ENCODE assay signal across 17 cellular contexts in the genomic region with DNA sequence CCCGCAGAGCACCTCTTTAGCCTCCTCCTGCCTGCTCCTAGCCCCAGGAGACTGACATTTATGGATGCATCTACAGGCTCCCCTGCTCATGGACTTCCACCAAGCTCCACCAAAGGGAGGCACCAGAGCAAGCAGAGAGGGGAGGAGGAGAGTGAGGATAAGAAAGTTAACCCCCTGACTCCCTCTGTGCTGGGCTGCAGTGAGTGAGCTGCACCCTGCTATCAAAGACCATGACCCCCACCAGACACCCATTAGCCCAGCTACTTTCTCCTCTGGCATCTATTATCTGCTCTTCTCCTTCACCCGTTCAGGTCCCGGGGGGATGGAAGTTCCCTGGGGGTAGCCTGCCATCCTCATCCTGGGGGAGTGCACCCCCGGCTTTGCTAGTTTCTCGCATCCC. TPM values are rescaled to one million over a fixed set of nuclear protein-coding genes. Genes with fewer than 3 reads are reported as not detected.
A peak's percentile ranks its signal among the peaks of the same experiment; 100 is the strongest.
DNase-seq lines count a peak whose midpoint lies in the region; ATAC-seq and TF ChIP-seq lines count a peak whose summit lies in the region.
"Had no signal": no experiment of that assay in that cellular context is flagged by ENCODE, and none has a peak within 500 bp of the region (broad histone marks: within the 10 kb centered on the region; RNA-seq: fewer than 3 reads in every experiment).

No MANE protein-coding gene starts in this region.

- H3K27me3 Mint-ChIP-seq in activated CD4-positive, alpha-beta T cell treated with anti-CD3 and anti-CD28 coated beads, Interleukin-2, amount 10 ng/mL, durations not matched to agents 24 days and 14 days: no peaks in the 10 kb centered on the region

- H3K4me1 ChIP-seq in IMR-90 (ENCODE audit: control insufficient read depth, insufficient read depth, low read length) (peaks cover 25% of the 10 kb centered on the region), sigmoid colon (peaks cover 0 to 58% (median 53%) of the 10 kb centered on the region in 4 donors)

- H3K79me1 ChIP-seq in IMR-90 (ENCODE audit: low read depth in 1 of 2, low read length in 2 of 2): peaks cover 42 to 79% of the 10 kb centered on the region in 2 experiments

- peak overlapping the region; percentile 69 for H2BK20ac ChIP-seq in IMR-90 (ENCODE audit: low read depth, low read length)

- peak overlapping the region; percentile 47 for H3K27ac Mint-ChIP-seq in activated CD4-positive, alpha-beta T cell treated with anti-CD3 and anti-CD28 coated beads, Interleukin-2, amount 10 ng/mL, durations not matched to agents 24 days and 14 days

- peak overlapping the region; percentile 16 to 52; a peak in 1 of 4 replicates for H4K8ac ChIP-seq in IMR-90 (ENCODE audit: low read depth in 2 of 2, low read length in 2 of 2)

- H3K27me3 ChIP-seq in IMR-90 (ENCODE audit: control insufficient read depth, insufficient read depth, low read length) (no peaks in the 10 kb centered on the region), sigmoid colon (no peaks in the 10 kb centered on the region), H7 (ENCODE audit: control insufficient read depth, insufficient read depth, low read length) (no peaks in the 10 kb centered on the region)

- H2AFZ ChIP-seq in IMR-90 (replicated peaks; ENCODE audit: low read length, poor library complexity): peak overlapping the region; percentile 27

- peak overlapping the region; percentile 42 for H2BK120ac ChIP-seq in IMR-90 (ENCODE audit: low read depth, low read length)

- peak; percentile 35; the same call in 1 of the 2 replicates for ATAC-seq in IMR-90 (ENCODE audit: low read depth)
- ATAC-seq in GM18907 (IDR thresholded peaks at IDR 0.05; ENCODE audit: unreplicated experiment): no peak
- ATAC-seq: HCT116, Right ventricle myocardium inferior had no signal

- TF ChIP-seq POLR2A in IMR-90 (IDR thresholded peaks at IDR 0.05; ENCODE audit: low read depth, low read length) (no peak), sigmoid colon (IDR thresholded peaks at IDR 0.05) (no peak)

- dilution Hi-C loops in IMR-90 (cut with HindIII; ENCODE audit: low sequenced_read_pairs, unreplicated experiment): no loop called here

- TF ChIP-seq EP300 in sigmoid colon (IDR thresholded peaks at IDR 0.05): no peak

- peak overlapping the region; percentile 72 for H3K23ac ChIP-seq in IMR-90 (ENCODE audit: low read depth, low read length)

- TF ChIP-seq CTCF in IMR-90 (conservative IDR thresholded peaks at IDR 0.05; ENCODE audit: low read depth, low read length) (no peak), coronary artery (IDR thresholded peaks at IDR 0.05) (no peak), sigmoid colon (IDR thresholded peaks at IDR 0.05) (no peak)

- H3K9ac ChIP-seq in IMR-90 (ENCODE audit: low read depth, low read length): no peak overlapping the region

- peak overlapping the region; percentile 10; the same call in 1 of the 2 replicates for H3K4me2 ChIP-seq in IMR-90 (ENCODE audit: low read depth, low read length)

- no TSS peak for BruUV-seq in IMR-90 (replicated peaks; lab: Mats Ljungman, UMichigan)

- in situ Hi-C loops in IMR-90 (cut with MboI; ENCODE audit: low sequenced_read_pairs) (no loop called here), KBM-7 (cut with MboI; ENCODE audit: low pct_unique_long_range_greater_than_20kb, low sequenced_read_pairs) (no loop called here)

- H2AK5ac ChIP-seq in IMR-90 (ENCODE audit: low read depth, low read length): peak overlapping the region; percentile 64; the same call in 1 of the 2 replicates

- no CpG with 5 or more reads among the region's 5 CpGs for WGBS in IMR-90 (ENCODE audit: extremely low coverage in 2 of 2, insufficient read length in 1 of 2), 2 experiments
- 86 to 98% methylated on average over 5 of the region's 5 CpGs for WGBS in sigmoid colon, 2 donors

- peaks cover 4% of the 10 kb centered on the region for H3K9me3 Mint-ChIP-seq in activated CD4-positive, alpha-beta T cell treated with anti-CD3 and anti-CD28 coated beads, Interleukin-2, amount 10 ng/mL, durations not matched to agents 24 days and 14 days

- peak overlapping the region; percentile 60 for H3K4ac ChIP-seq in IMR-90 (ENCODE audit: low read depth, low read length)

- H2AK9ac ChIP-seq in IMR-90 (replicated peaks; ENCODE audit: low read depth, low read length, poor library complexity): peak overlapping the region; percentile 47

- CTCF ChIA-PET in IMR-90 (lab: Yijun Ruan, JAX): no interaction called here

- no peak overlapping the region for H3K27ac ChIP-seq in IMR-90 (ENCODE audit: insufficient read depth, low read length)
- no peak overlapping the region for H3K27ac ChIP-seq in coronary artery
- H3K27ac ChIP-seq in sigmoid colon: peak overlapping the region in 1 of 4 donors; percentile 54
- H3K27ac ChIP-seq: epithelial cell of prostate had no signal

- no peak for DNase-seq in activated CD4-positive, alpha-beta T cell treated with anti-CD3 and anti-CD28 coated beads, Interleukin-2, amount 10 ng/mL, durations not matched to agents 24 days and 14 days
- DNase-seq in activated CD4-positive, alpha-beta T cell treated with anti-CD3 and anti-CD28 coated beads, Interleukin-2, amount 50 U/mL, for 4 hours: no peak
- DNase-seq in IMR-90: no peak
- peak; percentile 54 for DNase-seq in coronary artery (ENCODE audit: low spot score)
- DNase-seq in sigmoid colon: peak; percentile 37
- no peak for DNase-seq in KBM-7
- DNase-seq in H7: no peak
- DNase-seq: activated T-cell treated with anti-CD3 and anti-CD28 coated beads for 4 hours, amygdala, Caco-2, mesendoderm, NCI-H1048 had no signal

- peak overlapping the region; percentile 53; the same call in 1 of the 3 replicates for H2BK15ac ChIP-seq in IMR-90 (ENCODE audit: low read depth, low read length)

- H2BK5ac ChIP-seq in IMR-90 (ENCODE audit: low read depth, low read length, poor library complexity, severe bottlenecking): peak overlapping the region; percentile 15

- POLR2A ChIA-PET in IMR-90 (lab: Charles Lee; ENCODE audit: unreplicated experiment): no interaction called here

- H4K5ac ChIP-seq in IMR-90 (ENCODE audit: low read depth, low read length): no peak overlapping the region

- peaks cover 29% of the 10 kb centered on the region for H3K36me3 Mint-ChIP-seq in activated CD4-positive, alpha-beta T cell treated with anti-CD3 and anti-CD28 coated beads, Interleukin-2, amount 10 ng/mL, durations not matched to agents 24 days and 14 days (ENCODE audit: low read depth)

- no peak overlapping the region for H3K4me3 Mint-ChIP-seq in activated CD4-positive, alpha-beta T cell treated with anti-CD3 and anti-CD28 coated beads, Interleukin-2, amount 10 ng/mL, durations not matched to agents 24 days and 14 days

- H3K36me3 ChIP-seq in IMR-90 (ENCODE audit: control insufficient read depth, insufficient read depth, low read length) (no peaks in the 10 kb centered on the region), sigmoid colon (no peaks in the 10 kb centered on the region), H7 (replicated peaks; ENCODE audit: control insufficient read depth, insufficient read depth, low read length) (no peaks in the 10 kb centered on the region)

- no peak overlapping the region for H3K4me3 ChIP-seq in IMR-90 (ENCODE audit: insufficient read depth, low read depth, low read length)
- no peak overlapping the region for H3K4me3 ChIP-seq in coronary artery
- H3K4me3 ChIP-seq in sigmoid colon: no peak overlapping the region
- no peak overlapping the region for H3K4me3 ChIP-seq in H7 (ENCODE audit: insufficient read depth, low read depth, low read length)
- H3K4me3 ChIP-seq: skin epidermis had no signal

- H3K9me3 ChIP-seq in IMR-90 (ENCODE audit: control insufficient read depth, insufficient read depth, low read length) (no peaks in the 10 kb centered on the region), sigmoid colon (no peaks in the 10 kb centered on the region)
- H3K9me3 ChIP-seq: Caco-2 had no signal

- H3K4me1 Mint-ChIP-seq in activated CD4-positive, alpha-beta T cell treated with anti-CD3 and anti-CD28 coated beads, Interleukin-2, amount 10 ng/mL, durations not matched to agents 24 days and 14 days: peaks cover 33% of the 10 kb centered on the region

- H3K9me1 ChIP-seq in IMR-90 (ENCODE audit: insufficient read depth, low read length): peaks cover 23% of the 10 kb centered on the region

- no peak overlapping the region for H3K56ac ChIP-seq in IMR-90 (ENCODE audit: extremely low read depth, insufficient read depth, low read length)

- no peak overlapping the region for H4K91ac ChIP-seq in IMR-90 (ENCODE audit: insufficient read depth, low read depth, low read length)

- H3K14ac ChIP-seq in IMR-90 (replicated peaks; ENCODE audit: low read depth, low read length): peak overlapping the region; percentile 81

- H4K20me1 ChIP-seq in IMR-90 (ENCODE audit: insufficient read depth, low read length): peaks cover 40% of the 10 kb centered on the region

- intact Hi-C loops in activated CD4-positive, alpha-beta T cell treated with anti-CD3 and anti-CD28 coated beads, Interleukin-2, amount 10 ng/mL, durations not matched to agents 24 days and 14 days (cut with micrococcal nuclease): no loop called here
- intact Hi-C loops in IMR-90 (cut with micrococcal nuclease): no loop called here
- intact Hi-C loops in sigmoid colon (cut with DNase I): no loop called here

- H3K18ac ChIP-seq in IMR-90 (ENCODE audit: low read depth, low read length): peak overlapping the region; percentile 9; the same call in 1 of the 2 replicates

- TF ChIP-seq RAD21 in IMR-90 (IDR thresholded peaks at IDR 0.05; ENCODE audit: low read length): no peak

TF ChIP-seq in IMR-90, 13 proteins besides CTCF, POLR2A, EP300 and RAD21 (continues in another document):
- no peak for TF ChIP-seq RCOR1 (IDR thresholded peaks at IDR 0.05; ENCODE audit: insufficient replicate concordance, low read length)
- TF ChIP-seq, protein P1, sequence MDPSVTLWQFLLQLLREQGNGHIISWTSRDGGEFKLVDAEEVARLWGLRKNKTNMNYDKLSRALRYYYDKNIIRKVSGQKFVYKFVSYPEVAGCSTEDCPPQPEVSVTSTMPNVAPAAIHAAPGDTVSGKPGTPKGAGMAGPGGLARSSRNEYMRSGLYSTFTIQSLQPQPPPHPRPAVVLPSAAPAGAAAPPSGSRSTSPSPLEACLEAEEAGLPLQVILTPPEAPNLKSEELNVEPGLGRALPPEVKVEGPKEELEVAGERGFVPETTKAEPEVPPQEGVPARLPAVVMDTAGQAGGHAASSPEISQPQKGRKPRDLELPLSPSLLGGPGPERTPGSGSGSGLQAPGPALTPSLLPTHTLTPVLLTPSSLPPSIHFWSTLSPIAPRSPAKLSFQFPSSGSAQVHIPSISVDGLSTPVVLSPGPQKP (IDR thresholded peaks at IDR 0.05; ENCODE audit: borderline replicate concordance, low read depth, low read length): no peak

RNA-seq across cellular contexts. Expression of a gene that starts 45.4 kb away (rescaled TPM):
- total RNA-seq in activated CD4-positive, alpha-beta T cell treated with anti-CD3 and anti-CD28 coated beads, Interleukin-2, amount 10 ng/mL, durations not matched to agents 24 days and 14 days: 80.0 and 85.2 TPM in 2 replicates
- total RNA-seq in IMR-90 (2012; rRNA removed) (32.5 and 33.7 TPM in 2 replicates), sigmoid colon (100 to 1,000 TPM; 104 to 146 (median 113) TPM)
- polyA plus RNA-seq in IMR-90 (2012; rRNA removed) (22.6 and 23.5 TPM in 2 replicates), sigmoid colon (10 to 100 TPM; 24.6 to 33.6 (median 25.7) TPM)
- polyA plus RNA-seq in IMR-90 (2012; cell fraction: cytosol; rRNA removed): 13.7 and 16.8 TPM in 2 replicates
- 13.3 and 17.3 TPM in 2 replicates for polyA plus RNA-seq in IMR-90 (2012; cell fraction: nucleus; rRNA removed; ENCODE audit: low replicate concordance)
- total RNA-seq in H7 (2014; rRNA removed; shearing (Covaris generic)): 64.6 and 93.6 TPM in 2 replicates

Comparison
In these comparisons a context has a peak if more than half of its experiments do, and no peak if none do; other contexts are left out.
1. DNase-seq: peak in coronary artery (single experiment) and sigmoid colon (single experiment); none in activated CD4-positive, alpha-beta T cell treated with anti-CD3 and anti-CD28 coated beads, Interleukin-2, amount 10 ng/mL, durations not matched to agents 24 days and 14 days (single experiment), activated CD4-positive, alpha-beta T cell treated with anti-CD3 and anti-CD28 coated beads, Interleukin-2, amount 50 U/mL, for 4 hours (0 of 2), IMR-90 (single experiment), KBM-7 (single experiment) and H7 (single experiment).